ENCODE assay signal across 8 cellular contexts in genomic region chr19:3761382-3762129, GRCh38. TPM values are rescaled to one million over a fixed set of nuclear protein-coding genes. Genes with fewer than 3 reads are reported as not detected.
DNase-seq lines count a peak whose midpoint lies in the region; ATAC-seq and TF ChIP-seq lines count a peak whose summit lies in the region.

APBA3 (minus strand) TSS chr19:3761692; CDS start chr19:3760264, 1,428 bp downstream.

- H3K27ac ChIP-seq in CD4-positive, alpha-beta T cell (ENCODE audit: low read depth, low read length) = peak within 1 kb of the TSS; percentile 99
- H3K27ac ChIP-seq in OCI-LY1 (ENCODE audit: low read depth, low read length, poor library complexity, severe bottlenecking) = peak within 1 kb of the TSS; percentile 90

- no peaks in the 10 kb centered on the region for H3F3A ChIP-seq in OCI-LY1 (ENCODE audit: insufficient read depth, low read length)

- H3K4me1 Mint-ChIP-seq in CD4-positive, alpha-beta T cell (ENCODE audit: low read depth) = peaks cover 35% of the 10 kb centered on the region

- H4K20me1 ChIP-seq in OCI-LY1 (ENCODE audit: insufficient read depth, low read length) = no peaks in the 10 kb centered on the region

- H3K9ac ChIP-seq in OCI-LY1 (ENCODE audit: low read length) = peak within 1 kb of the TSS; percentile 90

- H3K27ac Mint-ChIP-seq in CD4-positive, alpha-beta T cell = peak within 1 kb of the TSS; percentile 100

- intact Hi-C loops in CD4-positive, alpha-beta T cell (cut with DNase I, micrococcal nuclease) = loop anchor here (1.0 to 10.0 kb wide), 8 partner anchors 36 to 421 kb away; partner anchors contain the start of genes EEF2 (in 2 of the 2), ANKRD24 (in 1 of the 2), PIP5K1C (in 1 of the 2) and SIRT6 (in 1 of the 2)
- intact Hi-C loops in mucosa of descending colon (cut with DNase I, micrococcal nuclease) = no loop called here

- peaks cover 42% of the 10 kb centered on the region for H3K36me3 Mint-ChIP-seq in CD4-positive, alpha-beta T cell (ENCODE audit: low read depth)

- H3K4me1 ChIP-seq in OCI-LY1 (ENCODE audit: insufficient read depth, low read length, severe bottlenecking) (peaks cover 25% of the 10 kb centered on the region), mucosa of descending colon (ENCODE audit: low read depth) (peaks cover 30% of the 10 kb centered on the region)

- H3K27me3 ChIP-seq in CD4-positive, alpha-beta T cell (ENCODE audit: control insufficient read depth, insufficient read depth, low read length) = no peaks in the 10 kb centered on the region
- no peaks in the 10 kb centered on the region for H3K27me3 ChIP-seq in OCI-LY1 (ENCODE audit: insufficient read depth, low read length)

- H3K27me3 Mint-ChIP-seq in CD4-positive, alpha-beta T cell = no peaks in the 10 kb centered on the region

- H3K4me3 ChIP-seq in OCI-LY1 (ENCODE audit: low read depth, low read length, poor library complexity, severe bottlenecking) = peak within 1 kb of the TSS; percentile 84
- peak within 1 kb of the TSS; percentile 96 for H3K4me3 ChIP-seq in epithelial cell of esophagus (ENCODE audit: low read length)
- peak within 1 kb of the TSS; percentile 78 for H3K4me3 ChIP-seq in mucosa of descending colon

- POLR2A ChIA-PET in CD4-positive, alpha-beta T cell (lab: Charles Lee) = interaction anchor here (0.6 to 4.7 kb wide), 25 partner anchors 8 to 1208 kb away, joined by 3 to 60 read pairs (median 8); partner anchors contain the start of genes DAPK3, EEF2, KDM4B and YJU2

- CTCF ChIA-PET in CD4-positive, alpha-beta T cell (lab: Charles Lee) = interaction anchor here (0.6 to 4.9 kb wide), 7 partner anchors 13 to 485 kb away, joined by 3 to 35 read pairs (median 5); partner anchors contain the start of gene YJU2

- H3K4me3 Mint-ChIP-seq in CD4-positive, alpha-beta T cell = peak within 1 kb of the TSS; percentile 97

- TF ChIP-seq CTCF in CD4-positive, alpha-beta T cell (IDR thresholded peaks at IDR 0.05) = peak; percentile 89
- TF ChIP-seq CTCF in OCI-LY1 (IDR thresholded peaks at IDR 0.05; ENCODE audit: low read length) = peak; percentile 87
- peak; percentile 71 for TF ChIP-seq CTCF in epithelial cell of esophagus (IDR thresholded peaks at IDR 0.05; ENCODE audit: insufficient read depth, low read depth, low read length, missing control alignments)
- TF ChIP-seq CTCF in mucosa of descending colon (IDR thresholded peaks at IDR 0.05) = peak; percentile 60

- no peaks in the 10 kb centered on the region for H3K9me3 Mint-ChIP-seq in CD4-positive, alpha-beta T cell

- peak; percentile 43 for ATAC-seq in CD4-positive, alpha-beta T cell (ENCODE audit: poor library complexity)
- ATAC-seq in GM21360 (IDR thresholded peaks at IDR 0.05; ENCODE audit: unreplicated experiment) (peak; percentile 61), mucosa of descending colon (peak; percentile 76)

- H3K9me2 ChIP-seq in OCI-LY1 (ENCODE audit: low read depth, low read length) = no peaks in the 10 kb centered on the region

- no peaks in the 10 kb centered on the region for H3K9me3 ChIP-seq in CD4-positive, alpha-beta T cell (ENCODE audit: control insufficient read depth, low read length)
- H3K9me3 ChIP-seq in OCI-LY1 (ENCODE audit: low read length) (no peaks in the 10 kb centered on the region), mucosa of descending colon (no peaks in the 10 kb centered on the region)

- H3K36me3 ChIP-seq in OCI-LY1 (ENCODE audit: insufficient read depth, low read length) (peaks cover 24% of the 10 kb centered on the region; the same call in 1 of the 2 replicates), mucosa of descending colon (ENCODE audit: low read depth) (no peaks in the 10 kb centered on the region)

- DNase-seq in CD4-positive, alpha-beta T cell = peak; percentile 88 to 97 (median 94)
- DNase-seq in HuH-7.5 (ENCODE audit: low spot score) (peak; percentile 93), activated T-cell treated with anti-CD3 and anti-CD28 coated beads for 1 hour (ENCODE audit: low read depth) (peak; percentile 97), epithelial cell of esophagus (ENCODE audit: low read depth) (peak; percentile 89), mucosa of descending colon (peak; percentile 95 to 97 (median 95))
- peak; percentile 90 to 91 for DNase-seq in stimulated activated CD8-positive, alpha-beta memory T cell treated with anti-CD3 and anti-CD28 coated beads, Interleukin-4, amount 100 ng/mL, for 1 hour (ENCODE audit: low read depth in 2 of 2, low spot score in 1 of 2)

- no peak within 1 kb of the TSS for H2AFZ ChIP-seq in OCI-LY1 (ENCODE audit: low read length)

- no peaks in the 10 kb centered on the region for H3K79me2 ChIP-seq in OCI-LY1 (ENCODE audit: insufficient read depth, low read length)

- peak within 1 kb of the TSS; percentile 75 for H3K4me2 ChIP-seq in OCI-LY1 (ENCODE audit: low read length)

RNA-seq across cellular contexts. Expression of gene APBA3, which starts in this region (rescaled TPM):
- total RNA-seq in CD4-positive, alpha-beta T cell = 10 to 100 TPM; 45.8 to 50.0 TPM
- 10 to 100 TPM; 18.9 to 23.0 (median 19.2) TPM for total RNA-seq in mucosa of descending colon

Comparison
In these comparisons a context has a peak if more than half of its experiments do, and no peak if none do; other contexts are left out.
1. Peak in every context shown above with its lines: DNase-seq, ATAC-seq, H3K4me3 ChIP-seq and H3K27ac ChIP-seq.
2. intact Hi-C loops: an anchor here in CD4-positive, alpha-beta T cell (1.0 to 10.0 kb wide); none called in mucosa of descending colon.